In the genomic region with DNA sequence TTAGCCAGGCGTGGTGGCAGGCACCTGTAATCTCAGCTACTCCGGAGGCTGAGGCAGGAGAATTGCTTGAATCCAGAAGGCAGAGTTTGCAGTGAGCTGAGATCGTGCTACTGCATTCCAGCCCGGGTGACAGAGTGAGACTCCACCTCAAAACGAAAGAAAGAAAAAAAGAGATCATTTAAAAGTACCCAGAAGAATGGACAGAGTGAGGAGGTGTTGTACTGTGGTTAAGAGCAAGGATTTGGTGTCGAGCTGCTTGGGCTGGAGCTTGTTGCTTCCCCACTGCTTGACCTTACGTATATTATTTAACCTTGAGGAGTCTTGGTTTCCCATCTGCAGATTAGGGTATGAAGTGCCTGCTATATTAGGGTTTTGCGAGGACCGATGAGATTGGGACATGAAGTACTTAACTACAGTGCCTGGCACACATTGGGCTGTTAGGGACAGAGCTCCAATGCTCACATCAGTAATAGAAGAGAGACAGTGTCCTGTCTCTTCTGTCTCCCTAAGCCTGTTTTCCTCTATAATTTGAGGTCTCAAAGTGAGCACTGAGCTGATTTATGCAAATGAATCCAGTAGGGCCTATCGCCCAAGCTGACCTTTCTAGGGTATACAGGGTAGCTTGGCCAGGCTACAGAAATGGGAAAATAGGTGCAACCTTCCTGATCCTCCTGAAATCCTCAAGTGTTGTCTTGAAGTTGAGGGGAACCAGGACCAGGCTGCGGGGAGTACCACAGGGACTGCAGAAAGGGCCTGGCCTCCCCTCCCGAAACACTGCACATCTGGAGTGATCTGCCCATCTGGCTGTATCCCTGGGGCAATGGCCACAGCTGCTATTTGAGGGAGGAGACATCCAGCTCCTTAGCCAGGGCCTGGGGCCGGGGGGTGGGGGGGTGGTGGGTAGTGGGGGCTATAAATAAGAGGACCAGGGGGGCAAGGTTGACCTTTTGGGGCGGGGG, we compare ENCODE assay signal across 1 cellular context.
TF ChIP-seq lines count a peak whose summit lies in the region.

No MANE protein-coding gene starts in this region.

TF ChIP-seq in A549, 52 proteins besides CTCF, POLR2A, EP300 and RAD21 (continued from another document):
- TF ChIP-seq, protein P1, sequence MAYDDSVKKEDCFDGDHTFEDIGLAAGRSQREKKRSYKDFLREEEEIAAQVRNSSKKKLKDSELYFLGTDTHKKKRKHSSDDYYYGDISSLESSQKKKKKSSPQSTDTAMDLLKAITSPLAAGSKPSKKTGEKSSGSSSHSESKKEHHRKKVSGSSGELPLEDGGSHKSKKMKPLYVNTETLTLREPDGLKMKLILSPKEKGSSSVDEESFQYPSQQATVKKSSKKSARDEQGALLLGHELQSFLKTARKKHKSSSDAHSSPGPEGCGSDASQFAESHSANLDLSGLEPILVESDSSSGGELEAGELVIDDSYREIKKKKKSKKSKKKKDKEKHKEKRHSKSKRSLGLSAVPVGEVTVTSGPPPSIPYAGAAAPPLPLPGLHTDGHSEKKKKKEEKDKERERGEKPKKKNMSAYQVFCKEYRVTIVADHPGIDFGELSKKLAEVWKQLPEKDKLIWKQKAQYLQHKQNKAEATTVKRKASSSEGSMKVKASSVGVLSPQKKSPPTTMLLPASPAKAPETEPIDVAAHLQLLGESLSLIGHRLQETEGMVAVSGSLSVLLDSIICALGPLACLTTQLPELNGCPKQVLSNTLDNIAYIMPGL (CRISPR knock-in tag; IDR thresholded peaks at IDR 0.05; ENCODE audit: borderline replicate concordance): no peak
- TF ChIP-seq RNF2 (IDR thresholded peaks at IDR 0.05; ENCODE audit: borderline replicate concordance, low read depth) (no peak), POLR2AphosphoS2 (conservative IDR thresholded peaks at IDR 0.05; ENCODE audit: low read length) (no peak), RCOR1 (IDR thresholded peaks at IDR 0.05; ENCODE audit: low read depth, low read length) (no peak), SREBF2 (IDR thresholded peaks at IDR 0.05) (no peak), MAX (IDR thresholded peaks at IDR 0.05) (no peak)
